Comparison of ENCODE assay signal across 17 cellular contexts in genomic region chr13:47008318-47008717, GRCh38.
A peak's percentile ranks its signal among the peaks of the same experiment; 100 is the strongest.
DNase-seq lines count a peak whose midpoint lies in the region; ATAC-seq, FAIRE-seq and TF ChIP-seq lines count a peak whose summit lies in the region.
"Had no signal": no experiment of that assay in that cellular context is flagged by ENCODE, and none has a peak within 500 bp of the region (broad histone marks: within the 10 kb centered on the region; RNA-seq: fewer than 3 reads in every experiment).

No MANE protein-coding gene starts in this region.

- H3K4me3 Mint-ChIP-seq in GM23338 (no peak overlapping the region), neural progenitor cell (no peak overlapping the region)
- H3K4me3 Mint-ChIP-seq: CD4-positive, CD25-positive, alpha-beta regulatory T cell; CD8-positive, alpha-beta memory T cell had no signal

- TF ChIP-seq EP300 in K562 (IDR thresholded peaks at IDR 0.05; ENCODE audit: low read length) = peak; percentile 16; the same call in 1 of the 2 replicates

- FAIRE-seq in K562 (lab: Jason Lieb, UNC) = no peak
- FAIRE-seq: D721Med, G401.6, GM12891 had no signal

- H3K36me3 ChIP-seq in GM23338 (ENCODE audit: insufficient read depth) = no peaks in the 10 kb centered on the region
- H3K36me3 ChIP-seq in K562 (ENCODE audit: control insufficient read depth, insufficient read depth, low read length) = no peaks in the 10 kb centered on the region
- no peaks in the 10 kb centered on the region for H3K36me3 ChIP-seq in neural progenitor cell
- no peaks in the 10 kb centered on the region for H3K36me3 ChIP-seq in HAP-1 (replicated peaks)
- H3K36me3 ChIP-seq: BE2C had no signal

- 10% methylated on average over 2 of the region's 2 CpGs for WGBS in K562 (ENCODE audit: insufficient coverage, low coverage, missing lambda C conversion rate)

- H3K9me2 ChIP-seq in GM23338 (ENCODE audit: insufficient read depth) = no peaks in the 10 kb centered on the region

- no peak for TF ChIP-seq POLR2A in K562 (conservative IDR thresholded peaks at IDR 0.05)

- H3F3A ChIP-seq in GM23338 (replicated peaks; ENCODE audit: low read depth) = no peaks in the 10 kb centered on the region
- H3F3A ChIP-seq in neural progenitor cell (ENCODE audit: low read depth) = no peaks in the 10 kb centered on the region

- no peak for TF ChIP-seq RAD21 in K562 (CRISPR knock-in tag; conservative IDR thresholded peaks at IDR 0.05 in 1 of 2, IDR thresholded peaks at IDR 0.05 in 1 of 2)

- ATAC-seq in GM23338 (no peak), K562 (no peak), HG03175 (IDR thresholded peaks at IDR 0.05; ENCODE audit: unreplicated experiment) (no peak)

- no peak for DNase-seq in GM23338 (ENCODE audit: low spot score)
- DNase-seq in K562 (ENCODE audit: extremely low read depth in 1 of 4, low spot score in 3 of 4) = peak; percentile 9 to 34 (median 18)
- no peak for DNase-seq in neural progenitor cell (ENCODE audit: low spot score)
- DNase-seq in superior temporal gyrus (ENCODE audit: extremely low spot score) = peak; percentile 38
- no peak for DNase-seq in COR-L47 (lab: John Stamatoyannopoulos, UW)
- no peak for DNase-seq in HAP-1 (ENCODE audit: low spot score in 2 of 2)
- DNase-seq: BE2C; C1 segment of cervical spinal cord; Caco-2; CD4-positive, CD25-positive, alpha-beta regulatory T cell; CD8-positive, alpha-beta memory T cell; GM23248; H7 had no signal

- H3K4me1 ChIP-seq in GM23338 (ENCODE audit: insufficient read depth) = no peaks in the 10 kb centered on the region
- no peaks in the 10 kb centered on the region for H3K4me1 ChIP-seq in K562 (replicated peaks in 1 of 2; ENCODE audit: control insufficient read depth in 2 of 2, insufficient read depth in 2 of 2, low read length in 2 of 2)
- no peaks in the 10 kb centered on the region for H3K4me1 ChIP-seq in neural progenitor cell
- H3K4me1 ChIP-seq in HAP-1 = no peaks in the 10 kb centered on the region
- H3K4me1 ChIP-seq: BE2C, Caco-2 had no signal

- CTCF ChIA-PET in K562 (lab: Yijun Ruan, JAX; ENCODE audit: low intra/inter-chr PET ratio) = no interaction called here

- H4K20me1 ChIP-seq in GM23338 (replicated peaks; ENCODE audit: insufficient read depth) (no peaks in the 10 kb centered on the region), K562 (replicated peaks; ENCODE audit: control insufficient read depth, insufficient read depth, low read length) (no peaks in the 10 kb centered on the region), neural progenitor cell (ENCODE audit: low read depth) (no peaks in the 10 kb centered on the region)

- TF ChIP-seq CTCF in GM23338 (conservative IDR thresholded peaks at IDR 0.05; ENCODE audit: low read depth in 2 of 2) = no peak
- TF ChIP-seq CTCF in K562 (IDR thresholded peaks at IDR 0.05 in 2 of 3, conservative IDR thresholded peaks at IDR 0.05 in 1 of 3; ENCODE audit: insufficient read depth in 2 of 3, low read depth in 1 of 3, low read length in 3 of 3) = no peak
- no peak for TF ChIP-seq CTCF in neural progenitor cell (IDR thresholded peaks at IDR 0.05)

- H3K27me3 ChIP-seq in GM23338 (ENCODE audit: insufficient read depth) (no peaks in the 10 kb centered on the region), K562 (ENCODE audit: control insufficient read depth in 2 of 2, insufficient read depth in 2 of 2, low read length in 2 of 2) (no peaks in the 10 kb centered on the region), neural progenitor cell (no peaks in the 10 kb centered on the region), HAP-1 (ENCODE audit: low read depth) (no peaks in the 10 kb centered on the region)
- H3K27me3 ChIP-seq: BE2C had no signal

- H3K4me3 ChIP-seq in GM23338 (no peak overlapping the region), K562 (no peak overlapping the region), neural progenitor cell (no peak overlapping the region), HAP-1 (no peak overlapping the region)
- H3K4me3 ChIP-seq: GM23248 had no signal

- H3K4me1 Mint-ChIP-seq in GM23338 = no peaks in the 10 kb centered on the region
- no peaks in the 10 kb centered on the region for H3K4me1 Mint-ChIP-seq in neural progenitor cell
- H3K4me1 Mint-ChIP-seq: CD8-positive, alpha-beta memory T cell had no signal

- no peaks in the 10 kb centered on the region for H3K36me3 Mint-ChIP-seq in GM23338 (ENCODE audit: low read depth)
- H3K36me3 Mint-ChIP-seq in neural progenitor cell = no peaks in the 10 kb centered on the region
- H3K36me3 Mint-ChIP-seq: CD4-positive, CD25-positive, alpha-beta regulatory T cell; CD8-positive, alpha-beta memory T cell had no signal

- H3K4me2 ChIP-seq in GM23338 = no peak overlapping the region
- no peak overlapping the region for H3K4me2 ChIP-seq in K562 (ENCODE audit: insufficient read depth, low read length)
- H3K4me2 ChIP-seq in neural progenitor cell = no peak overlapping the region

- intact Hi-C loops in K562 (cut with micrococcal nuclease) = no loop called here

- H3K9me1 ChIP-seq in K562 (ENCODE audit: control insufficient read depth, insufficient read depth, low read length) = no peaks in the 10 kb centered on the region

- H3K27me3 Mint-ChIP-seq in GM23338 (ENCODE audit: insufficient read depth, low read depth, poor library complexity) (peaks cover 2% of the 10 kb centered on the region), neural progenitor cell (ENCODE audit: insufficient read depth, low read depth) (peaks cover 2% of the 10 kb centered on the region)

- H3K27ac Mint-ChIP-seq in GM23338 = no peak overlapping the region
- no peak overlapping the region for H3K27ac Mint-ChIP-seq in neural progenitor cell
- H3K27ac Mint-ChIP-seq: CD4-positive, CD25-positive, alpha-beta regulatory T cell; CD8-positive, alpha-beta memory T cell had no signal

- no peak overlapping the region for H3K9ac ChIP-seq in K562 (ENCODE audit: insufficient read depth in 1 of 2, low read depth in 2 of 2, low read length in 2 of 2)
- H3K9ac ChIP-seq in neural progenitor cell = no peak overlapping the region
- H3K9ac ChIP-seq: GM23248 had no signal

- no peaks in the 10 kb centered on the region for H3K9me3 Mint-ChIP-seq in GM23338
- no peaks in the 10 kb centered on the region for H3K9me3 Mint-ChIP-seq in neural progenitor cell
- H3K9me3 Mint-ChIP-seq: CD4-positive, CD25-positive, alpha-beta regulatory T cell had no signal

- H3K9me3 ChIP-seq in K562 (replicated peaks; ENCODE audit: control insufficient read depth, insufficient read depth, low read depth, low read length) (no peaks in the 10 kb centered on the region), neural progenitor cell (ENCODE audit: low read depth) (no peaks in the 10 kb centered on the region), HAP-1 (no peaks in the 10 kb centered on the region)
- H3K9me3 ChIP-seq: BE2C, Caco-2 had no signal

- POLR2A ChIA-PET in K562 (lab: Yijun Ruan, JAX) = no interaction called here

- no peaks in the 10 kb centered on the region for H3K79me2 ChIP-seq in GM23338 (replicated peaks; ENCODE audit: insufficient read depth)
- H3K79me2 ChIP-seq in K562 (ENCODE audit: control insufficient read depth, insufficient read depth, low read length) = no peaks in the 10 kb centered on the region
- no peaks in the 10 kb centered on the region for H3K79me2 ChIP-seq in neural progenitor cell (ENCODE audit: low read depth)

- no TSS peak for BruUV-seq in K562 (replicated peaks; lab: Mats Ljungman, UMichigan)

- 0 out of 2 replicates have a peak overlapping the region, but pooled peaks have one; percentile 30 for H2AFZ ChIP-seq in GM23338
- no peak overlapping the region for H2AFZ ChIP-seq in K562 (ENCODE audit: low read depth, low read length)
- H2AFZ ChIP-seq in neural progenitor cell (replicated peaks) = peak overlapping the region; percentile 41
- H2AFZ ChIP-seq: GM23248 had no signal

- H3K27ac ChIP-seq in GM23338 (ENCODE audit: low read depth) = no peak overlapping the region
- no peak overlapping the region for H3K27ac ChIP-seq in K562 (ENCODE audit: extremely low read depth, low read depth, low read length)
- H3K27ac ChIP-seq in neural progenitor cell = no peak overlapping the region
- H3K27ac ChIP-seq: GM23248 had no signal

- in situ Hi-C loops in K562 (cut with MboI) (no loop called here), HAP-1 (cut with MboI; ENCODE audit: low sequenced_read_pairs) (no loop called here)

TF ChIP-seq in GM23338, 12 proteins besides CTCF, POLR2A, EP300 and RAD21 (continues in another document):
- TF ChIP-seq ZNF114 (CRISPR knock-in tag; IDR thresholded peaks at IDR 0.05) = no peak

TF ChIP-seq in K562, 482 proteins besides CTCF, POLR2A, EP300 and RAD21 (continues in another document):
- TF ChIP-seq MAFG (tag; conservative IDR thresholded peaks at IDR 0.05) = no peak
- TF ChIP-seq NR3C1 (CRISPR knock-in tag; IDR thresholded peaks at IDR 0.05) = no peak
- no peak for TF ChIP-seq FOSL1 (tag; conservative IDR thresholded peaks at IDR 0.05)
- TF ChIP-seq GTF2F1 (IDR thresholded peaks at IDR 0.05; ENCODE audit: low read depth, low read length) = no peak
- TF ChIP-seq HINFP (tag; conservative IDR thresholded peaks at IDR 0.05; ENCODE audit: low read depth) = no peak
- TF ChIP-seq TEAD4 (IDR thresholded peaks at IDR 0.05; ENCODE audit: low read length) = no peak
- TF ChIP-seq TEAD4 (CRISPR knock-in tag; IDR thresholded peaks at IDR 0.05; ENCODE audit: borderline replicate concordance) = no peak
- no peak for TF ChIP-seq ZNF140 (CRISPR knock-in tag; IDR thresholded peaks at IDR 0.05)
- TF ChIP-seq MCM3 (IDR thresholded peaks at IDR 0.05) = no peak
- TF ChIP-seq CREB3L1 (IDR thresholded peaks at IDR 0.05; ENCODE audit: borderline replicate concordance, low read depth) = no peak
- no peak for TF ChIP-seq MTA3 (IDR thresholded peaks at IDR 0.05; ENCODE audit: borderline replicate concordance)

Comparison
In these comparisons a context has a peak if more than half of its experiments do, and no peak if none do; other contexts are left out.
1. DNase-seq: peak in K562 (4 of 4) and superior temporal gyrus (single experiment); none in GM23338 (single experiment), neural progenitor cell (single experiment), COR-L47 (single experiment) and HAP-1 (0 of 2).